Comparison of ENCODE assay signal across 30 cellular contexts in genomic region chr3:31743690-31744089, GRCh38.
A peak's percentile ranks its signal among the peaks of the same experiment; 100 is the strongest.
DNase-seq lines count a peak whose midpoint lies in the region; ATAC-seq, FAIRE-seq and TF ChIP-seq lines count a peak whose summit lies in the region.
"Had no signal": no experiment of that assay in that cellular context is flagged by ENCODE, and none has a peak within 500 bp of the region (broad histone marks: within the 10 kb centered on the region; RNA-seq: fewer than 3 reads in every experiment).

No MANE protein-coding gene starts in this region.

- no peak overlapping the region for H3K4me2 ChIP-seq in astrocyte (ENCODE audit: low read length)
- H3K4me2 ChIP-seq: GM23338, hepatocyte had no signal

- no peak for TF ChIP-seq POLR2A in heart left ventricle (IDR thresholded peaks at IDR 0.05)

- TF ChIP-seq CTCF in heart left ventricle (IDR thresholded peaks at IDR 0.05) (no peak), left ventricle myocardium inferior (IDR thresholded peaks at IDR 0.05; ENCODE audit: borderline replicate concordance) (no peak), astrocyte (IDR thresholded peaks at IDR 0.05; ENCODE audit: insufficient read depth, low read depth, low read length) (no peak), lower lobe of right lung (IDR thresholded peaks at IDR 0.05) (no peak), tibial artery (IDR thresholded peaks at IDR 0.05) (no peak)

- no peaks in the 10 kb centered on the region for H4K20me1 ChIP-seq in astrocyte (ENCODE audit: insufficient read depth, low read length)

- no peaks in the 10 kb centered on the region for H3K79me2 ChIP-seq in astrocyte (ENCODE audit: insufficient read depth, low read length)
- H3K79me2 ChIP-seq: hepatocyte had no signal

- no peaks in the 10 kb centered on the region for H3K27me3 ChIP-seq in heart left ventricle
- no peaks in the 10 kb centered on the region for H3K27me3 ChIP-seq in left ventricle myocardium inferior (ENCODE audit: low read depth)
- H3K27me3 ChIP-seq in astrocyte (ENCODE audit: insufficient read depth, low read length): no peaks in the 10 kb centered on the region
- no peaks in the 10 kb centered on the region for H3K27me3 ChIP-seq in lower lobe of right lung (ENCODE audit: low read depth)
- H3K27me3 ChIP-seq in tibial artery: no peaks in the 10 kb centered on the region
- H3K27me3 ChIP-seq: hepatocyte, tibial nerve had no signal

- H3K9me3 ChIP-seq in heart left ventricle (no peaks in the 10 kb centered on the region), left ventricle myocardium inferior (replicated peaks) (no peaks in the 10 kb centered on the region), astrocyte (ENCODE audit: insufficient read depth, low read depth, low read length) (no peaks in the 10 kb centered on the region), lower lobe of right lung (no peaks in the 10 kb centered on the region), tibial artery (no peaks in the 10 kb centered on the region)
- H3K9me3 ChIP-seq: tibial nerve had no signal

- H3K27ac Mint-ChIP-seq in astrocyte (ENCODE audit: unreplicated experiment): no peak overlapping the region
- no peak overlapping the region for H3K27ac Mint-ChIP-seq in activated CD4-positive, alpha-beta T cell treated with anti-CD3 and anti-CD28 coated beads, Interleukin-2, amount 10 ng/mL, durations not matched to agents 24 days and 14 days
- no peak overlapping the region for H3K27ac Mint-ChIP-seq in activated T-helper 1 cell treated with anti-CD3 and anti-CD28 coated beads, Interleukin-12 subunit alpha, Interleukin-12 subunit beta, Interleukin-2, Interleukin-4 antibody, amounts not matched to agents 30 ng/mL and 10 ng/mL and 1 ng/mL, durations not matched to agents 14 hours and 24 hours and 36 hours
- H3K27ac Mint-ChIP-seq: effector memory CD8-positive, alpha-beta T cell; GM23338; HFFc6; stimulated activated naive CD8-positive, alpha-beta T cell treated with anti-CD3 and anti-CD28 coated beads, Interleukin-15, amount 100 ng/mL, for 72 hours; T-helper 2 cell treated with Interferon-gamma antibody and Interleukin-4, amounts not matched to agents 5 μg/mL and 100 μg/mL, for 36 hours had no signal

- H3K9ac ChIP-seq in astrocyte (ENCODE audit: low read length): no peak overlapping the region

- no peaks in the 10 kb centered on the region for H3K27me3 Mint-ChIP-seq in astrocyte (ENCODE audit: low read depth, unreplicated experiment)
- H3K27me3 Mint-ChIP-seq in activated CD4-positive, alpha-beta T cell treated with anti-CD3 and anti-CD28 coated beads, Interleukin-2, amount 10 ng/mL, durations not matched to agents 24 days and 14 days: no peaks in the 10 kb centered on the region
- H3K27me3 Mint-ChIP-seq in activated T-helper 1 cell treated with anti-CD3 and anti-CD28 coated beads, Interleukin-12 subunit alpha, Interleukin-12 subunit beta, Interleukin-2, Interleukin-4 antibody, amounts not matched to agents 30 ng/mL and 10 ng/mL and 1 ng/mL, durations not matched to agents 14 hours and 24 hours and 36 hours (ENCODE audit: insufficient read depth): peaks cover 4% of the 10 kb centered on the region
- H3K27me3 Mint-ChIP-seq: stimulated activated naive CD8-positive, alpha-beta T cell treated with anti-CD3 and anti-CD28 coated beads, Interleukin-15, amount 100 ng/mL, for 72 hours had no signal

- no peaks in the 10 kb centered on the region for H3K9me3 Mint-ChIP-seq in astrocyte (ENCODE audit: unreplicated experiment)
- no peaks in the 10 kb centered on the region for H3K9me3 Mint-ChIP-seq in activated CD4-positive, alpha-beta T cell treated with anti-CD3 and anti-CD28 coated beads, Interleukin-2, amount 10 ng/mL, durations not matched to agents 24 days and 14 days
- H3K9me3 Mint-ChIP-seq in activated T-helper 1 cell treated with anti-CD3 and anti-CD28 coated beads, Interleukin-12 subunit alpha, Interleukin-12 subunit beta, Interleukin-2, Interleukin-4 antibody, amounts not matched to agents 30 ng/mL and 10 ng/mL and 1 ng/mL, durations not matched to agents 14 hours and 24 hours and 36 hours: no peaks in the 10 kb centered on the region
- H3K9me3 Mint-ChIP-seq: activated T-cell treated with anti-CD3 and anti-CD28 coated beads, Interleukin-2, amount 50 U/mL, for 4 hours; effector memory CD8-positive, alpha-beta T cell; GM23338; HFFc6; stimulated activated naive CD8-positive, alpha-beta T cell treated with anti-CD3 and anti-CD28 coated beads, Interleukin-15, amount 100 ng/mL, for 72 hours; T-helper 2 cell treated with Interferon-gamma antibody and Interleukin-4, amounts not matched to agents 5 μg/mL and 100 μg/mL, for 36 hours had no signal

- intact Hi-C loops in heart left ventricle (cut with DNase I): no loop called here
- intact Hi-C loops in left ventricle myocardium inferior (cut with micrococcal nuclease): no loop called here
- intact Hi-C loops in left cardiac atrium (cut with DNase I): no loop called here
- intact Hi-C loops in lower lobe of right lung (cut with DNase I): no loop called here
- intact Hi-C loops in activated CD4-positive, alpha-beta T cell treated with anti-CD3 and anti-CD28 coated beads, Interleukin-2, amount 10 ng/mL, durations not matched to agents 24 days and 14 days (cut with micrococcal nuclease): no loop called here
- intact Hi-C loops in tibial artery (cut with DNase I; ENCODE audit: low total_unique reads): no loop called here
- intact Hi-C loops in activated T-helper 1 cell treated with anti-CD3 and anti-CD28 coated beads, Interleukin-12 subunit alpha, Interleukin-12 subunit beta, Interleukin-2, Interleukin-4 antibody, amounts not matched to agents 30 ng/mL and 10 ng/mL and 1 ng/mL, durations not matched to agents 14 hours and 24 hours and 36 hours (cut with micrococcal nuclease): no loop called here

- no peak overlapping the region for H3K4me3 Mint-ChIP-seq in astrocyte (ENCODE audit: unreplicated experiment)
- H3K4me3 Mint-ChIP-seq in activated CD4-positive, alpha-beta T cell treated with anti-CD3 and anti-CD28 coated beads, Interleukin-2, amount 10 ng/mL, durations not matched to agents 24 days and 14 days: no peak overlapping the region
- no peak overlapping the region for H3K4me3 Mint-ChIP-seq in activated T-helper 1 cell treated with anti-CD3 and anti-CD28 coated beads, Interleukin-12 subunit alpha, Interleukin-12 subunit beta, Interleukin-2, Interleukin-4 antibody, amounts not matched to agents 30 ng/mL and 10 ng/mL and 1 ng/mL, durations not matched to agents 14 hours and 24 hours and 36 hours
- H3K4me3 Mint-ChIP-seq: activated T-cell treated with anti-CD3 and anti-CD28 coated beads, Interleukin-2, amount 50 U/mL, for 4 hours; effector memory CD8-positive, alpha-beta T cell; GM23338; HFFc6; stimulated activated naive CD8-positive, alpha-beta T cell treated with anti-CD3 and anti-CD28 coated beads, Interleukin-15, amount 100 ng/mL, for 72 hours; T-helper 2 cell treated with Interferon-gamma antibody and Interleukin-4, amounts not matched to agents 5 μg/mL and 100 μg/mL, for 36 hours had no signal

- ATAC-seq in heart left ventricle (peak; percentile 71 to 80 (median 76)), left cardiac atrium (peak; percentile 75 to 90), lower lobe of right lung (no peak)
- ATAC-seq: activated T-cell treated with anti-CD3 and anti-CD28 coated beads, Interleukin-2, amount 50 U/mL, for 4 hours; effector memory CD8-positive, alpha-beta T cell; esophagus mucosa; GM23338; left lobe of liver; stimulated activated naive CD8-positive, alpha-beta T cell treated with anti-CD3 and anti-CD28 coated beads, Interleukin-15, amount 100 ng/mL, for 72 hours had no signal

- H3K4me1 ChIP-seq in heart left ventricle (peaks cover 0 to 11% (median 0%) of the 10 kb centered on the region in 12 donors), left ventricle myocardium inferior (peaks cover 16% of the 10 kb centered on the region), astrocyte (ENCODE audit: insufficient read depth, low read length) (peaks cover 3% of the 10 kb centered on the region), lower lobe of right lung (no peaks in the 10 kb centered on the region), tibial artery (peaks cover 0 to 1% (median 0%) of the 10 kb centered on the region in 4 donors)
- H3K4me1 ChIP-seq: tibial nerve had no signal

- H3K4me3 ChIP-seq in heart left ventricle (no peak overlapping the region), left ventricle myocardium inferior (no peak overlapping the region), astrocyte (ENCODE audit: insufficient read depth, low read depth, low read length) (no peak overlapping the region), lower lobe of right lung (no peak overlapping the region), tibial artery (no peak overlapping the region)
- H3K4me3 ChIP-seq: GM23338, hepatocyte, skin epidermis, tibial nerve had no signal

- H3K27ac ChIP-seq in heart left ventricle (no peak overlapping the region), left ventricle myocardium inferior (replicated peaks) (no peak overlapping the region), astrocyte (ENCODE audit: low read depth, low read length) (no peak overlapping the region), lower lobe of right lung (no peak overlapping the region), tibial artery (no peak overlapping the region)
- H3K27ac ChIP-seq: hepatocyte, HL-60, skin epidermis, tibial nerve had no signal

- no peaks in the 10 kb centered on the region for H3K4me1 Mint-ChIP-seq in astrocyte (ENCODE audit: low read depth, unreplicated experiment)
- no peaks in the 10 kb centered on the region for H3K4me1 Mint-ChIP-seq in activated CD4-positive, alpha-beta T cell treated with anti-CD3 and anti-CD28 coated beads, Interleukin-2, amount 10 ng/mL, durations not matched to agents 24 days and 14 days
- H3K4me1 Mint-ChIP-seq in activated T-helper 1 cell treated with anti-CD3 and anti-CD28 coated beads, Interleukin-12 subunit alpha, Interleukin-12 subunit beta, Interleukin-2, Interleukin-4 antibody, amounts not matched to agents 30 ng/mL and 10 ng/mL and 1 ng/mL, durations not matched to agents 14 hours and 24 hours and 36 hours (ENCODE audit: low read depth): no peaks in the 10 kb centered on the region
- H3K4me1 Mint-ChIP-seq: stimulated activated naive CD8-positive, alpha-beta T cell treated with anti-CD3 and anti-CD28 coated beads, Interleukin-15, amount 100 ng/mL, for 72 hours had no signal

- 29 to 46% (median 41%) methylated on average over 3 of the region's 3 CpGs for WGBS in heart left ventricle, 4 donors

- H3K36me3 ChIP-seq in heart left ventricle: peaks cover 0 to 4% (median 0%) of the 10 kb centered on the region in 9 donors
- no peaks in the 10 kb centered on the region for H3K36me3 ChIP-seq in left ventricle myocardium inferior
- H3K36me3 ChIP-seq in astrocyte (ENCODE audit: insufficient read depth, low read length): no peaks in the 10 kb centered on the region
- H3K36me3 ChIP-seq in lower lobe of right lung: no peaks in the 10 kb centered on the region
- H3K36me3 ChIP-seq in tibial artery: no peaks in the 10 kb centered on the region
- H3K36me3 ChIP-seq: tibial nerve had no signal

- FAIRE-seq in astrocyte (lab: Jason Lieb, UNC): no peak
- FAIRE-seq: colon had no signal

- no peak overlapping the region for H2AFZ ChIP-seq in astrocyte (ENCODE audit: low read depth, low read length)
- H2AFZ ChIP-seq: GM23338, hepatocyte had no signal

- peaks cover 4% of the 10 kb centered on the region for H3K36me3 Mint-ChIP-seq in astrocyte (ENCODE audit: low read depth, unreplicated experiment)
- peaks cover 2% of the 10 kb centered on the region for H3K36me3 Mint-ChIP-seq in activated CD4-positive, alpha-beta T cell treated with anti-CD3 and anti-CD28 coated beads, Interleukin-2, amount 10 ng/mL, durations not matched to agents 24 days and 14 days (ENCODE audit: low read depth)
- H3K36me3 Mint-ChIP-seq in activated T-helper 1 cell treated with anti-CD3 and anti-CD28 coated beads, Interleukin-12 subunit alpha, Interleukin-12 subunit beta, Interleukin-2, Interleukin-4 antibody, amounts not matched to agents 30 ng/mL and 10 ng/mL and 1 ng/mL, durations not matched to agents 14 hours and 24 hours and 36 hours (ENCODE audit: low read depth): peaks cover 1% of the 10 kb centered on the region

- DNase-seq in heart left ventricle: peak in 3 of 5 donors; percentile 17 to 43 (median 27)
- DNase-seq in left ventricle myocardium inferior: no peak
- DNase-seq in astrocyte (ENCODE audit: low read depth): peak; percentile 37
- peak; percentile 44 for DNase-seq in left cardiac atrium
- no peak for DNase-seq in lower lobe of right lung
- no peak for DNase-seq in activated CD4-positive, alpha-beta T cell treated with anti-CD3 and anti-CD28 coated beads, Interleukin-2, amount 10 ng/mL, durations not matched to agents 24 days and 14 days
- DNase-seq in tibial artery: no peak
- no peak for DNase-seq in activated T-helper 1 cell treated with anti-CD3 and anti-CD28 coated beads, Interleukin-12 subunit alpha, Interleukin-12 subunit beta, Interleukin-2, Interleukin-4 antibody, amounts not matched to agents 30 ng/mL and 10 ng/mL and 1 ng/mL, durations not matched to agents 14 hours and 24 hours and 36 hours (ENCODE audit: low spot score)
- DNase-seq: ACHN; activated CD4-positive, alpha-beta T cell treated with anti-CD3 and anti-CD28 coated beads for 48 hours; activated naive CD4-positive, alpha-beta T cell; activated T-cell treated with anti-CD3 and anti-CD28 coated beads, Interleukin-2, amount 50 U/mL, for 4 hours; DMS53; effector memory CD8-positive, alpha-beta T cell; foreskin melanocyte; GDM1; HFFc6; NCI-H187 treated with DMSO at 0.1 percent for 48 hours; NCI-H510A; SHP77 treated with DMSO at 0.1 percent for 48 hours; stimulated activated naive CD8-positive, alpha-beta T cell treated with anti-CD3 and anti-CD28 coated beads, Interleukin-15, amount 100 ng/mL, for 72 hours had no signal

Comparison
In these comparisons a context has a peak if more than half of its experiments do, and no peak if none do; other contexts are left out.
1. DNase-seq: peak in heart left ventricle (3 of 5), astrocyte (single experiment) and left cardiac atrium (single experiment); none in left ventricle myocardium inferior (single experiment), lower lobe of right lung (single experiment), activated CD4-positive, alpha-beta T cell treated with anti-CD3 and anti-CD28 coated beads, Interleukin-2, amount 10 ng/mL, durations not matched to agents 24 days and 14 days (single experiment), tibial artery (0 of 2) and activated T-helper 1 cell treated with anti-CD3 and anti-CD28 coated beads, Interleukin-12 subunit alpha, Interleukin-12 subunit beta, Interleukin-2, Interleukin-4 antibody, amounts not matched to agents 30 ng/mL and 10 ng/mL and 1 ng/mL, durations not matched to agents 14 hours and 24 hours and 36 hours (single experiment).
2. ATAC-seq: peak in heart left ventricle (4 of 4) and left cardiac atrium (2 of 2); none in lower lobe of right lung (0 of 2).